Comparison of ENCODE assay signal across 25 cellular contexts in the genomic region with DNA sequence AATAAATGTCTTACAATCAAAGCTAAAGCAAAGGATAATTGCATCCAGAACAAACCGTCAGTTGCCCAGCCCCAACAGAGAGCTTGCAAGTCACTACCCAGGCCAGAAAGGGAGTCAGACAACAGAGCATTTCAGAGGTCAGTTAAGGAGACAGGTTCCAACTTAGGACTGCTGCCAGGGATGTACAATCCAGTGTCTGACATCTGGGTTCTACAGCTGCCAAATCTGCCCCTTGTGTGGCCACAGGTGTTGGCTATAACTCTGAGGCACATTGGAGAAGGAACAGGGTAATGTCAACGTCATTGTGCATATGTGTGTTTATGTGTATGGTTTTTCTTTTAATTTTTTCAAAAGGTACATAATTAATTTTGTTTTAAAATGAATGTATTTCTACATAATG.
"Had no signal": no experiment of that assay in that cellular context is flagged by ENCODE, and none has a peak within 500 bp of the region (broad histone marks: within the 10 kb centered on the region; RNA-seq: fewer than 3 reads in every experiment).

No MANE protein-coding gene starts in this region.

- H3K4me2 ChIP-seq: neural progenitor cell had no signal

- H3K27me3 ChIP-seq: body of pancreas, esophagus muscularis mucosa, neural progenitor cell, ovary, stomach had no signal

- H2AFZ ChIP-seq: neural progenitor cell had no signal

- H3K36me3 ChIP-seq: esophagus muscularis mucosa, neural progenitor cell, ovary had no signal

- H3K4me1 Mint-ChIP-seq: activated CD4-positive, alpha-beta memory T cell treated with anti-CD3 and anti-CD28 coated beads, Interleukin-2, amount 10 ng/mL, durations not matched to agents 7 days and 5 days; activated CD8-positive, alpha-beta memory T cell treated with anti-CD3 and anti-CD28 coated beads, Interleukin-2, amount 10 ng/mL, durations not matched to agents 7 days and 5 days; activated naive CD8-positive, alpha-beta T cell treated with anti-CD3 and anti-CD28 coated beads, Interleukin-2, amount 10 ng/mL, durations not matched to agents 7 days and 5 days; neural progenitor cell had no signal

- H3K4me3 ChIP-seq: body of pancreas, esophagus muscularis mucosa, mucosa of descending colon, neural progenitor cell, ovary, psoas muscle, stomach had no signal

- H3K9me3 ChIP-seq: body of pancreas, esophagus muscularis mucosa, mucosa of descending colon, ovary, psoas muscle, stomach had no signal

- H3K9ac ChIP-seq: neural progenitor cell had no signal

- H3K9me3 Mint-ChIP-seq: activated CD4-positive, alpha-beta memory T cell treated with anti-CD3 and anti-CD28 coated beads, Interleukin-2, amount 10 ng/mL, durations not matched to agents 7 days and 5 days; activated naive CD8-positive, alpha-beta T cell treated with anti-CD3 and anti-CD28 coated beads, Interleukin-2, amount 10 ng/mL, durations not matched to agents 7 days and 5 days; activated T-helper 2 cell treated with anti-CD3 and anti-CD28 coated beads, Interferon-gamma antibody, Interleukin-2, Interleukin-4, amounts not matched to agents 10 μg/mL and 5 μg/mL and 100 μg/mL, durations not matched to agents 14 hours and 24 hours and 36 hours; naive thymus-derived CD4-positive, alpha-beta T cell; neural progenitor cell; type B pancreatic cell had no signal

- H3K27ac Mint-ChIP-seq: activated CD4-positive, alpha-beta memory T cell treated with anti-CD3 and anti-CD28 coated beads, Interleukin-2, amount 10 ng/mL, durations not matched to agents 7 days and 5 days; activated CD8-positive, alpha-beta memory T cell treated with anti-CD3 and anti-CD28 coated beads, Interleukin-2, amount 10 ng/mL, durations not matched to agents 7 days and 5 days; activated naive CD8-positive, alpha-beta T cell treated with anti-CD3 and anti-CD28 coated beads, Interleukin-2, amount 10 ng/mL, durations not matched to agents 7 days and 5 days; activated T-helper 2 cell treated with anti-CD3 and anti-CD28 coated beads, Interferon-gamma antibody, Interleukin-2, Interleukin-4, amounts not matched to agents 10 μg/mL and 5 μg/mL and 100 μg/mL, durations not matched to agents 14 hours and 24 hours and 36 hours; neural progenitor cell; type B pancreatic cell had no signal

- H3K4me3 Mint-ChIP-seq: activated CD4-positive, alpha-beta memory T cell treated with anti-CD3 and anti-CD28 coated beads, Interleukin-2, amount 10 ng/mL, durations not matched to agents 7 days and 5 days; activated CD8-positive, alpha-beta memory T cell treated with anti-CD3 and anti-CD28 coated beads, Interleukin-2, amount 10 ng/mL, durations not matched to agents 7 days and 5 days; activated naive CD8-positive, alpha-beta T cell treated with anti-CD3 and anti-CD28 coated beads, Interleukin-2, amount 10 ng/mL, durations not matched to agents 7 days and 5 days; naive thymus-derived CD4-positive, alpha-beta T cell; neural progenitor cell; type B pancreatic cell had no signal

- H3K27me3 Mint-ChIP-seq: activated CD4-positive, alpha-beta memory T cell treated with anti-CD3 and anti-CD28 coated beads, Interleukin-2, amount 10 ng/mL, durations not matched to agents 7 days and 5 days; activated CD8-positive, alpha-beta memory T cell treated with anti-CD3 and anti-CD28 coated beads, Interleukin-2, amount 10 ng/mL, durations not matched to agents 7 days and 5 days; naive thymus-derived CD4-positive, alpha-beta T cell; type B pancreatic cell had no signal

- ATAC-seq: activated CD8-positive, alpha-beta memory T cell treated with anti-CD3 and anti-CD28 coated beads, Interleukin-2, amount 10 ng/mL, durations not matched to agents 7 days and 5 days; body of pancreas; mucosa of descending colon; naive thymus-derived CD4-positive, alpha-beta T cell; right cardiac atrium had no signal

- DNase-seq: activated CD4-positive, alpha-beta memory T cell treated with anti-CD3 and anti-CD28 coated beads, Interleukin-2, amount 10 ng/mL, durations not matched to agents 7 days and 5 days; activated CD4-positive, alpha-beta T cell treated with anti-CD3 and anti-CD28 coated beads for 48 hours; activated CD4-positive, CD25-positive, alpha-beta regulatory T cell; activated CD8-positive, alpha-beta memory T cell treated with anti-CD3 and anti-CD28 coated beads, Interleukin-2, amount 10 ng/mL, durations not matched to agents 7 days and 5 days; activated naive CD4-positive, alpha-beta T cell treated with Interleukin-2 at 50 U/mL for 16 hours; activated naive CD8-positive, alpha-beta T cell treated with anti-CD3 and anti-CD28 coated beads, Interleukin-2, amount 10 ng/mL, durations not matched to agents 7 days and 5 days; activated T-cell treated with anti-CD3 and anti-CD28 coated beads, Interleukin-2, amount 50 U/mL, for 1 hour; amygdala; body of pancreas; dermis blood vessel endothelial cell; effector memory CD4-positive, alpha-beta T cell; mesenchymal stem cell; mucosa of descending colon; naive thymus-derived CD4-positive, alpha-beta T cell; ovary; psoas muscle; right cardiac atrium; small intestine; stimulated activated CD4-positive, alpha-beta T cell treated with anti-CD3 and anti-CD28 coated beads, Interleukin-15, amount 100 ng/mL, for 24 hours; stimulated activated CD4-positive, alpha-beta T cell treated with anti-CD3 and anti-CD28 coated beads, Interleukin-2, amount 100 ng/mL, for 48 hours; stomach had no signal

- H3K27ac ChIP-seq: body of pancreas, esophagus muscularis mucosa, neural progenitor cell, psoas muscle, stomach had no signal

- H3K36me3 Mint-ChIP-seq: activated CD8-positive, alpha-beta memory T cell treated with anti-CD3 and anti-CD28 coated beads, Interleukin-2, amount 10 ng/mL, durations not matched to agents 7 days and 5 days; activated naive CD8-positive, alpha-beta T cell treated with anti-CD3 and anti-CD28 coated beads, Interleukin-2, amount 10 ng/mL, durations not matched to agents 7 days and 5 days; neural progenitor cell; type B pancreatic cell had no signal

- H3K4me1 ChIP-seq: body of pancreas, esophagus muscularis mucosa, neural progenitor cell, stomach had no signal
